ENCODE assay signal across 11 cellular contexts in genomic region chr18:23401400-23402347, GRCh38. TPM values are rescaled to one million over a fixed set of nuclear protein-coding genes. Genes with fewer than 3 reads are reported as not detected.
DNase-seq lines count a peak whose midpoint lies in the region; ATAC-seq and TF ChIP-seq lines count a peak whose summit lies in the region.
"Had no signal": no experiment of that assay in that cellular context is flagged by ENCODE, and none has a peak within 500 bp of the region (broad histone marks: within the 10 kb centered on the region; RNA-seq: fewer than 3 reads in every experiment).

No MANE protein-coding gene starts in this region.

- DNase-seq in heart right ventricle (no peak), Right ventricle myocardium superior (no peak), adipocyte (ENCODE audit: low read depth) (peak; percentile 42), kidney tubule cell (ENCODE audit: low spot score) (peak; percentile 97), SKM-1 (lab: John Stamatoyannopoulos, UW; ENCODE audit: unreplicated experiment) (no peak), SKM-1 treated with dmso at 0.1 percent for 144 hours (lab: John Stamatoyannopoulos, UW; ENCODE audit: unreplicated experiment) (no peak), NCI-H128 (lab: John Stamatoyannopoulos, UW; ENCODE audit: unreplicated experiment) (no peak)
- no peak for DNase-seq in central memory CD4-positive, alpha-beta T cell
- DNase-seq: activated naive CD4-positive, alpha-beta T cell treated with anti-CD3 and anti-CD28 coated beads, Interleukin-2, amount 50 U/mL, for 16 hours; BE2C had no signal

- intact Hi-C loops in heart right ventricle (cut with DNase I) (no loop called here), Right ventricle myocardium superior (cut with DNase I) (no loop called here)

- no peak for TF ChIP-seq CTCF in heart right ventricle (IDR thresholded peaks at IDR 0.05)

- H3K4me3 ChIP-seq in heart right ventricle = no peak overlapping the region
- H3K4me3 ChIP-seq in adipocyte (ENCODE audit: low read length) = no peak overlapping the region
- H3K4me3 ChIP-seq: thoracic aorta had no signal

- H3K4me1 ChIP-seq in heart right ventricle = peaks cover 0 to 8% (median 0%) of the 10 kb centered on the region in 9 donors
- peaks cover 27% of the 10 kb centered on the region for H3K4me1 ChIP-seq in adipocyte (ENCODE audit: control insufficient read depth, insufficient read depth, low read length)
- H3K4me1 ChIP-seq: BE2C had no signal

- peak in 5 of 8 donors; percentile 42 to 74 (median 50) for ATAC-seq in heart right ventricle
- ATAC-seq in Right ventricle myocardium superior (ENCODE audit: poor library complexity) = no peak

- H3K9me3 ChIP-seq in heart right ventricle (no peaks in the 10 kb centered on the region), adipocyte (ENCODE audit: control insufficient read depth, low read length) (no peaks in the 10 kb centered on the region)
- H3K9me3 ChIP-seq: BE2C, thoracic aorta had no signal

- peaks cover 0 to 11% (median 0%) of the 10 kb centered on the region in 9 donors for H3K36me3 ChIP-seq in heart right ventricle
- H3K36me3 ChIP-seq in adipocyte (ENCODE audit: control insufficient read depth, insufficient read depth, low read length, severe bottlenecking) = no peaks in the 10 kb centered on the region
- H3K36me3 ChIP-seq: BE2C, thoracic aorta had no signal

- no peak overlapping the region for H3K27ac ChIP-seq in heart right ventricle
- H3K27ac ChIP-seq: thoracic aorta had no signal

- H3K9ac ChIP-seq in adipocyte (ENCODE audit: low read length) = no peak overlapping the region

- H3K27me3 ChIP-seq in heart right ventricle = no peaks in the 10 kb centered on the region
- H3K27me3 ChIP-seq in adipocyte (replicated peaks; ENCODE audit: control insufficient read depth, insufficient read depth, low read length) = no peaks in the 10 kb centered on the region
- H3K27me3 ChIP-seq: BE2C had no signal

- WGBS in heart right ventricle, 2 donors = 70 to 74% methylated on average over 10 of the region's 10 CpGs

RNA-seq across cellular contexts. Expression of gene RIOK3, which starts 51.4 kb away (rescaled TPM):
- total RNA-seq in heart right ventricle = 10 to 100 TPM; 51.5 to 74.6 (median 63.5) TPM
- 10 to 100 TPM; 33.7 to 47.0 TPM for polyA plus RNA-seq in heart right ventricle
- 51.5 TPM for total RNA-seq in Right ventricle myocardium superior

Comparison
In these comparisons a context has a peak if more than half of its experiments do, and no peak if none do; other contexts are left out.
1. DNase-seq: peak in adipocyte (single experiment) and kidney tubule cell (single experiment); none in heart right ventricle (0 of 2), Right ventricle myocardium superior (single experiment), SKM-1 (single experiment), SKM-1 treated with dmso at 0.1 percent for 144 hours (single experiment), NCI-H128 (single experiment) and central memory CD4-positive, alpha-beta T cell (single experiment).